In the genomic region with DNA sequence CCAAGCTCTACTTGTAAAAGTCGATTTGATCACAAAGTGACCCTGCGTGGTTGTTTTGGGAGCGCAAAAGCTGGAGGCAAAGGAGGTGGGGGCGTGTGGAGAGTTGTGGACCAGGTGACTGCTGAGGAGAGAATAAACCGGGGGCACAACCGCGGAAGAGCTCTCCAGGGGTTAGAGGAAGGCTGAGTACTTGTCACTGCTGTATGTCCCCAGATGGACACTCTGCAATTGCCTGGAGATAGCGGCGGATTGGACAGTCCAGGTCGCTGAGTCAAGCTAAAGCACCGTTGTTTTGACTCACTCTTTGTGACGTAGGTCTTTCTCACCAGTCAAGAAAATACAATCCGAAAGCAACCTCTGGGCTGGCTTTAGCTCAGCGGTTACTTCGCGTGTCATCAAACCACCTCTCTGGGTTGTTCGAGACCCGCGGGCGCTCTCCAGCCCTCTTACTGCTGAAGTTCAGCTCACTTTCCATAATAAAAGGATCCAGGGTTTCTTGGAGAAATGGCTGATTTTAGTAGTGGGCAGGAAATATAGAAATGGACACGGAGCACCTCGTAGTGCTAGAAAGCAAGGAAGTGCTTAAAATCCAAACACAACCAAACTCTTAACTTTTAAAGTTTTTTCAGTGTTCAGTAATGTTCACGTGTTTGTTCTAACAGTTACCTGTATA, we compare ENCODE assay signal across 8 cellular contexts. TPM values are rescaled to one million over a fixed set of nuclear protein-coding genes. Genes with fewer than 3 reads are reported as not detected.
DNase-seq lines count a peak whose midpoint lies in the region; ATAC-seq lines count a peak whose summit lies in the region.

No MANE protein-coding gene starts in this region.

- H2AFZ ChIP-seq in GM23248: peak overlapping the region; percentile 75

- no peaks in the 10 kb centered on the region for H3K79me2 ChIP-seq in GM23248 (ENCODE audit: insufficient read depth)

- H3K27ac ChIP-seq in GM23248: no peak overlapping the region

- no peaks in the 10 kb centered on the region for H4K20me1 ChIP-seq in GM23248 (ENCODE audit: insufficient read depth)

- H3K4me2 ChIP-seq in GM23248 (ENCODE audit: unreplicated experiment): peak overlapping the region; percentile 79

- no peaks in the 10 kb centered on the region for H3K9me2 ChIP-seq in GM23248 (ENCODE audit: insufficient read depth)

- ATAC-seq in activated CD4-positive, CD25-positive, alpha-beta regulatory T cell treated with anti-CD3 and anti-CD28 coated beads, Interleukin-2, amount 50 U/mL, for 24 hours: peak; percentile 94 to 95
- peak; percentile 76 for ATAC-seq in left lobe of liver

- DNase-seq in GM23248: peak; percentile 95
- peak; percentile 96 for DNase-seq in LHCN-M2 (ENCODE audit: low read depth)
- peak; percentile 65 for DNase-seq in central memory CD4-positive, alpha-beta T cell
- peak; percentile 51 for DNase-seq in left lobe of liver (ENCODE audit: low spot score)
- DNase-seq in stimulated activated CD8-positive, alpha-beta memory T cell treated with anti-CD3 and anti-CD28 coated beads, Interleukin-12 subunit alpha, Interleukin-12 subunit beta, amount 100 ng/mL, for 4 hours (ENCODE audit: low read depth): peak; percentile 39
- DNase-seq in superior temporal gyrus (ENCODE audit: extremely low spot score): no peak

- 1 to 2% methylated on average over 22 to 23 of the region's 23 CpGs for WGBS in GM23248 (ENCODE audit: low coverage in 1 of 2, low lambda C conversion rate in 2 of 2, missing lambda C conversion rate in 2 of 2), 2 experiments

- peak overlapping the region; percentile 73 for H3K4me3 ChIP-seq in GM23248

- peak overlapping the region; percentile 79 for H3K9ac ChIP-seq in ES-I3 (ENCODE audit: low read depth, low read length)
- peak overlapping the region; percentile 46; the same call in 1 of the 2 replicates for H3K9ac ChIP-seq in GM23248

- H3K36me3 ChIP-seq in ES-I3 (ENCODE audit: insufficient read depth, low read length) (no peaks in the 10 kb centered on the region), GM23248 (ENCODE audit: low read depth) (no peaks in the 10 kb centered on the region)

- H3F3A ChIP-seq in GM23248 (ENCODE audit: insufficient read depth): peaks cover 7% of the 10 kb centered on the region; the same call in 1 of the 2 replicates

- H3K4me1 ChIP-seq in ES-I3 (ENCODE audit: insufficient read depth, low read length): no peaks in the 10 kb centered on the region
- H3K4me1 ChIP-seq in GM23248 (ENCODE audit: insufficient read depth): no peaks in the 10 kb centered on the region

- H3K27me3 ChIP-seq in GM23248 (replicated peaks; ENCODE audit: insufficient read depth): no peaks in the 10 kb centered on the region

- in situ Hi-C loops in GM23248 (cut with MboI): no loop called here

- H3K9me3 ChIP-seq in ES-I3 (ENCODE audit: control insufficient read depth, insufficient read depth, low read length) (no peaks in the 10 kb centered on the region), GM23248 (ENCODE audit: low read depth) (no peaks in the 10 kb centered on the region)

RNA-seq across cellular contexts. Expression of a gene that starts 25.7 kb away (rescaled TPM):
- total RNA-seq in GM23248 (2014; rRNA removed; shearing (Covaris generic)): 43.1 TPM in 2 replicates
- polyA plus RNA-seq in GM23248 (2016; fragmentation: Nextera tagmentation; extraction: Ambion mirVana): 34.7 and 36.3 TPM in 2 replicates
- total RNA-seq in LHCN-M2 (2014; rRNA removed) (45.2 and 45.7 TPM in 2 replicates), left lobe of liver (18.0 TPM)
- 103 TPM for polyA plus RNA-seq in LHCN-M2 (2012)

RNA-seq across cellular contexts. Expression of a gene that starts 34.7 kb away (rescaled TPM):
- total RNA-seq in GM23248 (2014; rRNA removed; shearing (Covaris generic)): 29.7 and 32.8 TPM in 2 replicates
- polyA plus RNA-seq in GM23248 (2016; fragmentation: Nextera tagmentation; extraction: Ambion mirVana): 20.7 and 23.3 TPM in 2 replicates
- total RNA-seq in LHCN-M2 (2014; rRNA removed) (39.2 and 41.6 TPM in 2 replicates), left lobe of liver (12.4 TPM)
- polyA plus RNA-seq in LHCN-M2 (2012): 24.6 TPM

RNA-seq across cellular contexts. Expression of a gene that starts 34.8 kb away (rescaled TPM):
- total RNA-seq in GM23248 (2014; rRNA removed; shearing (Covaris generic)): 75.7 and 85.0 TPM in 2 replicates
- polyA plus RNA-seq in GM23248 (2016; fragmentation: Nextera tagmentation; extraction: Ambion mirVana): 92.5 and 97.6 TPM in 2 replicates
- total RNA-seq in LHCN-M2 (2014; rRNA removed): 98.9 and 103 TPM in 2 replicates
- polyA plus RNA-seq in LHCN-M2 (2012): 109 TPM
- 48.9 TPM for total RNA-seq in left lobe of liver

RNA-seq across cellular contexts. Expression of a gene that starts 52.6 kb away (rescaled TPM):
- 0.22 and 0.38 TPM in 2 replicates for total RNA-seq in GM23248 (2014; rRNA removed; shearing (Covaris generic))
- 0.14 TPM in 1 of 2 replicates, not detected in the other for polyA plus RNA-seq in GM23248 (2016; fragmentation: Nextera tagmentation; extraction: Ambion mirVana)
- total RNA-seq in LHCN-M2 (2014; rRNA removed) (0.52 and 1.3 TPM in 2 replicates), left lobe of liver (1.8 TPM)
- polyA plus RNA-seq in LHCN-M2 (2012): 0.10 TPM
